31 cellular contexts compared by ENCODE assay signal in the genomic region with DNA sequence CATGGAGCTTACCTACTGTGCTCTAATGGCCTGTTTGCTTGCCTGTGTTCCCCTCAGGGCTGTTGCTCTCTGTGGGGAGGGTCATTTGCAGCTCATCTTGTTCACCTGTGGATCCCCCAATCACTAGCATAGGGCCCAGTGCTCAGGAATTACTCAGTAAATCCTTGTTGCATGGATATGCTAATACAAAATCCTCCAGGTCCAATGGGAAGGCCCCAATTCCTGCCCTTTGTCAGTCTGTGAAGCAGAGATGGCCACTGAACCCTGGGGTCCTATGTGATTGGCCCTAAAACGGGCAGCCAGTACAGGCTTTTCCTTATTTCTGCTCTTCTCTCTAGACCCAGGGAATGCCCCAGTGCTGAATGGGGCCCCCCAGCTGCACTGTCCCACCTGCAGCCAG.
"Had no signal": no experiment of that assay in that cellular context is flagged by ENCODE, and none has a peak within 500 bp of the region (broad histone marks: within the 10 kb centered on the region; RNA-seq: fewer than 3 reads in every experiment).

No MANE protein-coding gene starts in this region.

- H3K27me3 Mint-ChIP-seq: dendritic cell treated with granulocyte-macrophage colony-stimulating factor and Interleukin-4, amounts not matched to agents 40 ng/mL and 50 ng/mL, for 4 days had no signal

- H3K27ac Mint-ChIP-seq: dendritic cell treated with granulocyte-macrophage colony-stimulating factor and Interleukin-4, amounts not matched to agents 40 ng/mL and 50 ng/mL, for 4 days; memory B cell; mesothelial cell of epicardium; naive thymus-derived CD4-positive, alpha-beta T cell; stimulated activated naive CD8-positive, alpha-beta T cell treated with anti-CD3 and anti-CD28 coated beads, Interleukin-15, amount 100 ng/mL, for 72 hours had no signal

- H3K4me1 Mint-ChIP-seq: memory B cell; mesothelial cell of epicardium; stimulated activated naive CD8-positive, alpha-beta T cell treated with anti-CD3 and anti-CD28 coated beads, Interleukin-15, amount 100 ng/mL, for 72 hours had no signal

- H3K27ac ChIP-seq: colonic mucosa, esophagus muscularis mucosa, foreskin keratinocyte, gastroesophageal sphincter, heart left ventricle, ovary, psoas muscle, suprapubic skin, transverse colon, upper lobe of right lung, uterus had no signal

- DNase-seq: colonic mucosa; effector CD8-positive, alpha-beta T cell; foreskin keratinocyte; heart left ventricle; hypothalamus; kidney; naive thymus-derived CD4-positive, alpha-beta T cell; occipital lobe; ovary; posterior cingulate gyrus; psoas muscle; right cardiac atrium; stimulated activated CD4-positive, alpha-beta T cell treated with anti-CD3 and anti-CD28 coated beads, Interleukin-12 subunit alpha, Interleukin-12 subunit beta, amount 100 ng/mL, for 4 hours; stimulated activated CD4-positive, alpha-beta T cell treated with anti-CD3 and anti-CD28 coated beads, Interleukin-1b, Interleukin-23, amount 100 ng/mL, for 48 hours; stimulated activated CD4-positive, alpha-beta T cell treated with anti-CD3 and anti-CD28 coated beads, Interleukin-4, amount 100 ng/mL, for 1 hour; stimulated activated CD8-positive, alpha-beta memory T cell treated with anti-CD3 and anti-CD28 coated beads, Interleukin-4, amount 100 ng/mL, for 48 hours; stimulated activated naive CD4-positive, alpha-beta T cell; stimulated activated naive CD8-positive, alpha-beta T cell treated with anti-CD3 and anti-CD28 coated beads, Interleukin-15, amount 100 ng/mL, for 72 hours; transverse colon; upper lobe of right lung; uterus had no signal

- H3K4me1 ChIP-seq: colonic mucosa, esophagus muscularis mucosa, foreskin keratinocyte, gastroesophageal sphincter, heart left ventricle, psoas muscle, suprapubic skin, upper lobe of right lung, uterus had no signal

- H3K4me3 ChIP-seq: colonic mucosa, esophagus muscularis mucosa, gastroesophageal sphincter, heart left ventricle, lung, ovary, psoas muscle, smooth muscle cell, suprapubic skin, transverse colon, upper lobe of right lung, uterus had no signal

- H3K36me3 ChIP-seq: colonic mucosa, esophagus muscularis mucosa, gastroesophageal sphincter, heart left ventricle, ovary, suprapubic skin, transverse colon, upper lobe of right lung, uterus had no signal

- H3K4me2 ChIP-seq: smooth muscle cell had no signal

- H3K9me3 Mint-ChIP-seq: dendritic cell treated with granulocyte-macrophage colony-stimulating factor and Interleukin-4, amounts not matched to agents 40 ng/mL and 50 ng/mL, for 4 days; memory B cell; mesothelial cell of epicardium; naive thymus-derived CD4-positive, alpha-beta T cell; nephron; stimulated activated naive CD8-positive, alpha-beta T cell treated with anti-CD3 and anti-CD28 coated beads, Interleukin-15, amount 100 ng/mL, for 72 hours had no signal

- H3K36me3 Mint-ChIP-seq: memory B cell; mesothelial cell of epicardium; naive thymus-derived CD4-positive, alpha-beta T cell had no signal

- ATAC-seq: gastroesophageal sphincter; left lobe of liver; naive thymus-derived CD4-positive, alpha-beta T cell; right cardiac atrium; stimulated activated naive CD8-positive, alpha-beta T cell treated with anti-CD3 and anti-CD28 coated beads, Interleukin-15, amount 100 ng/mL, for 72 hours had no signal

- H3K4me3 Mint-ChIP-seq: dendritic cell treated with granulocyte-macrophage colony-stimulating factor and Interleukin-4, amounts not matched to agents 40 ng/mL and 50 ng/mL, for 4 days; memory B cell; mesothelial cell of epicardium; naive thymus-derived CD4-positive, alpha-beta T cell; stimulated activated naive CD8-positive, alpha-beta T cell treated with anti-CD3 and anti-CD28 coated beads, Interleukin-15, amount 100 ng/mL, for 72 hours had no signal

- H3K27me3 ChIP-seq: colonic mucosa, esophagus muscularis mucosa, gastroesophageal sphincter, heart left ventricle, ovary, suprapubic skin, transverse colon, upper lobe of right lung, uterus had no signal

- H3K9me3 ChIP-seq: colonic mucosa, esophagus muscularis mucosa, gastroesophageal sphincter, heart left ventricle, ovary, psoas muscle, suprapubic skin, transverse colon, upper lobe of right lung, uterus had no signal
